ENCODE assay signal across 25 cellular contexts in genomic region chr13:112879283-112879833, GRCh38.
A peak's percentile ranks its signal among the peaks of the same experiment; 100 is the strongest.
DNase-seq lines count a peak whose midpoint lies in the region; ATAC-seq and TF ChIP-seq lines count a peak whose summit lies in the region.
"Had no signal": no experiment of that assay in that cellular context is flagged by ENCODE, and none has a peak within 500 bp of the region (broad histone marks: within the 10 kb centered on the region; RNA-seq: fewer than 3 reads in every experiment).

No MANE protein-coding gene starts in this region.

- H3K4me1 ChIP-seq in left lung: peaks cover 0 to 6% of the 10 kb centered on the region in 2 donors
- H3K4me1 ChIP-seq: neural progenitor cell had no signal

- POLR2A ChIA-PET in HEK293T (lab: Yijun Ruan, JAX): no interaction called here

- no peaks in the 10 kb centered on the region for H3K9me3 ChIP-seq in left lung
- H3K9me3 ChIP-seq: BE2C, gastrocnemius medialis, upper lobe of left lung had no signal

- CTCF ChIA-PET in HEK293T (lab: Yijun Ruan, JAX): no interaction called here

- H3K4me3 ChIP-seq in fibroblast of mammary gland (ENCODE audit: control insufficient read depth, low read depth, low read length) (no peak overlapping the region), left lung (no peak overlapping the region)
- H3K4me3 ChIP-seq: gastrocnemius medialis, neural progenitor cell, upper lobe of left lung had no signal

- H3K36me3 ChIP-seq in left lung: peaks cover 0 to 95% of the 10 kb centered on the region in 2 donors
- H3K36me3 ChIP-seq: neural progenitor cell had no signal

- no peak for DNase-seq in Right ventricle myocardium inferior (ENCODE audit: missing footprints)
- no peak for DNase-seq in cardiac septum (ENCODE audit: low spot score)
- DNase-seq in fibroblast of mammary gland (ENCODE audit: low read depth): peak; percentile 38
- peak; percentile 21 to 64 for DNase-seq in left lung
- no peak for DNase-seq in activated CD8-positive, alpha-beta memory T cell treated with anti-CD3 and anti-CD28 coated beads, Interleukin-2, amount 50 U/mL, for 48 hours
- no peak for DNase-seq in hepatic stellate cell (ENCODE audit: low spot score)
- no peak for DNase-seq in HEK293T (ENCODE audit: extremely low spot score)
- no peak for DNase-seq in NCI-H2081 treated with DMSO at 0.1 percent for 48 hours (lab: John Stamatoyannopoulos, UW)
- DNase-seq: activated CD4-positive, alpha-beta T cell treated with anti-CD3 and anti-CD28 coated beads for 36 hours; activated naive CD4-positive, alpha-beta T cell treated with anti-CD3 and anti-CD28 coated beads, Interleukin-2, amount 50 U/mL, for 16 hours; activated T-cell treated with anti-CD3 and anti-CD28 coated beads, Interleukin-2, amount 50 U/mL, for 24 hours; anterior cingulate cortex; BE2C; DMS53; gastrocnemius medialis; GDM1; GOT3; islet precursor cell; mammary epithelial cell; NCI-H1436 treated with DMSO at 0.1 percent for 48 hours; NCI-H2171 treated with DMSO at 0.1 percent for 48 hours; NCI-H524; T-helper 17 cell had no signal

- no peak overlapping the region for H3K27ac ChIP-seq in left lung
- H3K27ac ChIP-seq: gastrocnemius medialis, neural progenitor cell, upper lobe of left lung had no signal

- intact Hi-C loops in Right ventricle myocardium inferior (cut with DNase I) (no loop called here), cardiac septum (cut with DNase I) (loop anchor here (10.0 kb wide), 1 partner anchor 1405 kb away; no protein-coding TSS in a partner anchor), left lung (cut with DNase I) (loop anchor here in 1 of 2 donors (10.0 kb wide), 1 partner anchor 235 kb away; no protein-coding TSS in a partner anchor)

- TF ChIP-seq CTCF in fibroblast of mammary gland (conservative IDR thresholded peaks at IDR 0.05; ENCODE audit: control insufficient read depth, insufficient read depth, low read depth, low read length) (no peak), left lung (IDR thresholded peaks at IDR 0.05) (no peak)

- ATAC-seq in Right ventricle myocardium inferior (peak; percentile 52), left lung (no peak)
- ATAC-seq: activated CD4-positive, alpha-beta T cell treated with anti-CD3 and anti-CD28 coated beads for 36 hours; gastrocnemius medialis; T-helper 17 cell had no signal

- no peaks in the 10 kb centered on the region for H3K27me3 ChIP-seq in left lung
- H3K27me3 ChIP-seq: BE2C, gastrocnemius medialis, neural progenitor cell, upper lobe of left lung had no signal

TF ChIP-seq in HEK293T, 16 proteins besides CTCF, POLR2A, EP300 and RAD21:
- no peak for TF ChIP-seq PKNOX1 (IDR thresholded peaks at IDR 0.05)
- TF ChIP-seq ARNT (IDR thresholded peaks at IDR 0.05): no peak
- TF ChIP-seq ZNF384 (IDR thresholded peaks at IDR 0.05): no peak
- no peak for TF ChIP-seq L3MBTL2 (conservative IDR thresholded peaks at IDR 0.05)
- no peak for TF ChIP-seq FOXM1 (IDR thresholded peaks at IDR 0.05; ENCODE audit: borderline replicate concordance)
- TF ChIP-seq SP1 (IDR thresholded peaks at IDR 0.05): no peak
- TF ChIP-seq NFRKB (IDR thresholded peaks at IDR 0.05): no peak
- TF ChIP-seq BHLHE40 (IDR thresholded peaks at IDR 0.05; ENCODE audit: borderline replicate concordance): no peak
- no peak for TF ChIP-seq SUZ12 (IDR thresholded peaks at IDR 0.05)
- no peak for TF ChIP-seq LEF1 (IDR thresholded peaks at IDR 0.05; ENCODE audit: borderline replicate concordance)
- no peak for TF ChIP-seq ELF4 (IDR thresholded peaks at IDR 0.05)
- no peak for TF ChIP-seq HDGF (IDR thresholded peaks at IDR 0.05; ENCODE audit: borderline replicate concordance)
- no peak for TF ChIP-seq TARDBP (IDR thresholded peaks at IDR 0.05)
- TF ChIP-seq CTBP1 (IDR thresholded peaks at IDR 0.05; ENCODE audit: borderline replicate concordance): no peak
- no peak for TF ChIP-seq FOXK2 (IDR thresholded peaks at IDR 0.05)
- no peak for TF ChIP-seq FOXA1 (IDR thresholded peaks at IDR 0.05)

Comparison
In these comparisons a context has a peak if more than half of its experiments do, and no peak if none do; other contexts are left out.
1. DNase-seq: peak in fibroblast of mammary gland (single experiment) and left lung (2 of 2); none in Right ventricle myocardium inferior (single experiment), cardiac septum (single experiment), activated CD8-positive, alpha-beta memory T cell treated with anti-CD3 and anti-CD28 coated beads, Interleukin-2, amount 50 U/mL, for 48 hours (single experiment), hepatic stellate cell (single experiment), HEK293T (single experiment) and NCI-H2081 treated with DMSO at 0.1 percent for 48 hours (single experiment).